ENCODE assay signal across 8 cellular contexts in genomic region chr12:50764116-50764860, GRCh38. TPM values are rescaled to one million over a fixed set of nuclear protein-coding genes. Genes with fewer than 3 reads are reported as not detected.
DNase-seq lines count a peak whose midpoint lies in the region; FAIRE-seq and TF ChIP-seq lines count a peak whose summit lies in the region.

No MANE protein-coding gene starts in this region.

- H3K27ac Mint-ChIP-seq in chondrocyte (ENCODE audit: unreplicated experiment), result peak overlapping the region; percentile 97

- FAIRE-seq in GM12891 (lab: Jason Lieb, UNC), result no peak

- H3K27me3 Mint-ChIP-seq in chondrocyte (ENCODE audit: low read depth), result no peaks in the 10 kb centered on the region

- no peaks in the 10 kb centered on the region for H3K9me3 Mint-ChIP-seq in chondrocyte (ENCODE audit: low read depth)

- peak overlapping the region; percentile 33 to 82 for H3K9ac ChIP-seq in liver (ENCODE audit: low read depth in 1 of 2, low read length in 2 of 2)

- no peak for TF ChIP-seq RAD21 in liver (IDR thresholded peaks at IDR 0.05)

- H3K4me3 Mint-ChIP-seq in chondrocyte (ENCODE audit: unreplicated experiment), result peak overlapping the region; percentile 91

- in situ Hi-C loops in HAP-1 (cut with MboI; ENCODE audit: low sequenced_read_pairs), result no loop called here

- TF ChIP-seq CTCF in chondrocyte (IDR thresholded peaks at IDR 0.05) (no peak), liver (IDR thresholded peaks at IDR 0.05; ENCODE audit: low read depth, low read length, missing input control) (no peak)

- DNase-seq in GM12891 (ENCODE audit: insufficient read length, low spot score) (peak; percentile 82), HAP-1 (ENCODE audit: low spot score in 2 of 2) (no peak), NAMALWA (ENCODE audit: low spot score) (peak; percentile 79), chondrocyte (ENCODE audit: low spot score) (no peak), NCI-H2196 treated with DMSO at 0.1 percent for 48 hours (lab: John Stamatoyannopoulos, UW; ENCODE audit: unreplicated experiment) (no peak)
- DNase-seq in activated CD4-positive, alpha-beta T cell treated with anti-CD3 and anti-CD28 coated beads for 1 hour, result peak; percentile 68
- peak; percentile 38 to 67 (median 66) for DNase-seq in stimulated activated CD4-positive, alpha-beta T cell treated with anti-CD3 and anti-CD28 coated beads, TNF-alpha, amount 100 ng/mL, for 1 hour (ENCODE audit: low read depth in 3 of 3, low spot score in 1 of 3)

- WGBS in liver, result 1% methylated on average over 89 of the region's 89 CpGs

- peak; percentile 77; the same call in 1 of the 2 replicates for TF ChIP-seq POLR2A in GM12891 (IDR thresholded peaks at IDR 0.05; ENCODE audit: low read depth, low read length)

- H3K4me3 ChIP-seq in HAP-1 (peak overlapping the region; percentile 99), liver (ENCODE audit: low read depth in 1 of 3, low read length in 3 of 3) (peak overlapping the region; percentile 73 to 91 (median 83))

- H3K36me3 ChIP-seq in HAP-1 (replicated peaks), result no peaks in the 10 kb centered on the region
- no peaks in the 10 kb centered on the region for H3K36me3 ChIP-seq in liver (ENCODE audit: control insufficient read depth in 4 of 4, insufficient read depth in 3 of 4, low read depth in 1 of 4, low read length in 3 of 4)

- H3K36me3 Mint-ChIP-seq in chondrocyte (ENCODE audit: low read depth), result no peaks in the 10 kb centered on the region

- peak overlapping the region; percentile 94 to 100 for H3K27ac ChIP-seq in liver (ENCODE audit: low read depth in 1 of 2, low read length in 2 of 2)

- no peaks in the 10 kb centered on the region for H3K27me3 ChIP-seq in HAP-1 (ENCODE audit: low read depth)
- H3K27me3 ChIP-seq in liver (ENCODE audit: control insufficient read depth in 4 of 4, insufficient read depth in 4 of 4, low read length in 3 of 4), result no peaks in the 10 kb centered on the region

- H3K4me1 ChIP-seq in HAP-1 (peaks cover 15% of the 10 kb centered on the region), liver (ENCODE audit: control insufficient read depth in 4 of 4, insufficient read depth in 4 of 4, low read length in 3 of 4) (peaks cover 0 to 33% (median 22%) of the 10 kb centered on the region in 4 donors)

- H3K4me1 Mint-ChIP-seq in chondrocyte (ENCODE audit: low read depth), result peaks cover 31% of the 10 kb centered on the region

- no peaks in the 10 kb centered on the region for H3K9me3 ChIP-seq in HAP-1
- H3K9me3 ChIP-seq in liver (ENCODE audit: control insufficient read depth in 4 of 4, low read length in 3 of 4), result no peaks in the 10 kb centered on the region

TF ChIP-seq in GM12891, 5 proteins besides CTCF, POLR2A, EP300 and RAD21:
- TF ChIP-seq POLR2AphosphoS5 (IDR thresholded peaks at IDR 0.05; ENCODE audit: low read depth, low read length) (peak; percentile 59), POU2F2 (IDR thresholded peaks at IDR 0.05; ENCODE audit: low read depth, low read length) (no peak)

TF ChIP-seq in liver, 16 proteins besides CTCF, POLR2A, EP300 and RAD21:
- TF ChIP-seq FOXA1 (IDR thresholded peaks at IDR 0.05) (no peak), RXRA (IDR thresholded peaks at IDR 0.05) (no peak), FOXA2 (IDR thresholded peaks at IDR 0.05) (no peak)

RNA-seq across cellular contexts. Expression of gene ATF1, which starts 0.4 kb away (rescaled TPM):
- 18.6 TPM for polyA plus RNA-seq in GM12891 (2012; ENCODE audit: low read depth, missing spikeins)
- 18.8 to 22.6 TPM (median 22.3 TPM) in 3 replicates for total RNA-seq in chondrocyte
- 10 to 100 TPM in 1 of 2 donors, 1 to 10 TPM in 1; 9.5 to 17.0 TPM for total RNA-seq in liver
- 1 to 10 TPM; 6.3 to 7.0 TPM for polyA plus RNA-seq in liver

Comparison
In these comparisons a context has a peak if more than half of its experiments do, and no peak if none do; other contexts are left out.
1. DNase-seq: peak in GM12891 (single experiment), NAMALWA (single experiment), activated CD4-positive, alpha-beta T cell treated with anti-CD3 and anti-CD28 coated beads for 1 hour (single experiment) and stimulated activated CD4-positive, alpha-beta T cell treated with anti-CD3 and anti-CD28 coated beads, TNF-alpha, amount 100 ng/mL, for 1 hour (3 of 3); none in HAP-1 (0 of 2), chondrocyte (single experiment) and NCI-H2196 treated with DMSO at 0.1 percent for 48 hours (single experiment).